In the genomic region with DNA sequence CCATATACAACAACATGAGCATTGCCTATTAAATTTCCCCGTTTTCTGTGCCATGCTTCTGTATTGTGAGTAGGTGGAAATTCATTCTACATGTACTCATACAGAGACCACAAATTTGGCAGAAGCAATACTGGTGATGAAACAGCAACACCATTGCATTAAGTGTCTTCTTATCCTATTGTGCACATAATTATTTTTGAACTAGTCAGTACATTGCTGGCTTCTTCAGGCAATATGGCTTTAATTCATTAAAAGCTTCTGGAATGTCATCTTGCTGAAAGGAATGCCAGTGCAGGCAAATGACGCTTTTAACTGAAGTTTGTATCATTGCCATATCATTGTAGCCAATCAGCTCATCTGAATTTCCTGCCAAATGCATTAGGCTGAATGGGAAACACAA, we compare ENCODE assay signal across 17 cellular contexts.
A peak's percentile ranks its signal among the peaks of the same experiment; 100 is the strongest.
DNase-seq lines count a peak whose midpoint lies in the region; ATAC-seq and TF ChIP-seq lines count a peak whose summit lies in the region.
"Had no signal": no experiment of that assay in that cellular context is flagged by ENCODE, and none has a peak within 500 bp of the region (broad histone marks: within the 10 kb centered on the region; RNA-seq: fewer than 3 reads in every experiment).

No MANE protein-coding gene starts in this region.

- CTCF ChIA-PET in BJ (lab: Yijun Ruan, JAX): interaction anchor here (0.6 kb wide), 1 partner anchor 80 kb away, joined by 4 read pairs; no protein-coding TSS in a partner anchor

- H3K36me3 ChIP-seq in BJ (ENCODE audit: control insufficient read depth, insufficient read depth, low read length): no peaks in the 10 kb centered on the region; the same call in 1 of the 2 replicates

- POLR2A ChIA-PET in BJ (lab: Charles Lee): interaction anchor here (0.6 to 0.7 kb wide), 2 partner anchors 11 to 122 kb away, joined by 8 to 9 read pairs; no protein-coding TSS in a partner anchor

- DNase-seq in BJ (ENCODE audit: low read depth): peak; percentile 98
- peak; percentile 72 for DNase-seq in M059J (ENCODE audit: low read depth)
- DNase-seq in cardiac fibroblast (ENCODE audit: low read depth in 2 of 2): peak; percentile 71 to 75
- peak; percentile 37 for DNase-seq in kidney tubule cell (ENCODE audit: low spot score)
- no peak for DNase-seq in 8988T
- no peak for DNase-seq in activated CD8-positive, alpha-beta memory T cell treated with anti-CD3 and anti-CD28 coated beads, Interleukin-2, amount 50 U/mL, for 48 hours
- DNase-seq in activated T-cell treated with anti-CD3 and anti-CD28 coated beads, Interleukin-2, amount 50 U/mL, for 4 hours: no peak
- DNase-seq: activated effector memory CD4-positive, alpha-beta T cell treated with Interleukin-2 at 50 U/mL for 16 hours; body of pancreas; DMS79; effector CD4-positive, alpha-beta T cell; H9; mesendoderm; stimulated activated naive CD8-positive, alpha-beta T cell treated with anti-CD3 and anti-CD28 coated beads, Interleukin-15, Interleukin-2, amounts not matched to agents 100 U/mL and 50 U/mL, for 24 hours had no signal

- H3K27me3 ChIP-seq in BJ (ENCODE audit: control insufficient read depth, insufficient read depth, low read length): no peaks in the 10 kb centered on the region
- H3K27me3 ChIP-seq: body of pancreas had no signal

- no peak overlapping the region for H3K4me3 ChIP-seq in BJ (ENCODE audit: low read depth, low read length)
- no peak overlapping the region for H3K4me3 ChIP-seq in cardiac fibroblast (replicated peaks in 1 of 2; ENCODE audit: low read depth in 2 of 2, low read length in 2 of 2)
- H3K4me3 ChIP-seq: body of pancreas, K562, skin epidermis had no signal

- no peak for ATAC-seq in activated T-cell treated with anti-CD3 and anti-CD28 coated beads, Interleukin-2, amount 50 U/mL, for 4 hours
- no peak for ATAC-seq in GM19328 (IDR thresholded peaks at IDR 0.05; ENCODE audit: unreplicated experiment)
- ATAC-seq: body of pancreas; K562; stimulated activated naive CD8-positive, alpha-beta T cell treated with anti-CD3 and anti-CD28 coated beads, Interleukin-15, Interleukin-2, amounts not matched to agents 100 U/mL and 50 U/mL, for 24 hours had no signal

- no peaks in the 10 kb centered on the region for H3K27me3 Mint-ChIP-seq in activated T-cell treated with anti-CD3 and anti-CD28 coated beads, Interleukin-2, amount 50 U/mL, for 4 hours (ENCODE audit: low read depth)

- TF ChIP-seq CTCF in BJ (IDR thresholded peaks at IDR 0.05; ENCODE audit: insufficient read depth, low read depth, low read length) (no peak), cardiac fibroblast (IDR thresholded peaks at IDR 0.05; ENCODE audit: low read depth, low read length) (no peak)

- H3K4me3 Mint-ChIP-seq in activated T-cell treated with anti-CD3 and anti-CD28 coated beads, Interleukin-2, amount 50 U/mL, for 4 hours: no peak overlapping the region
- H3K4me3 Mint-ChIP-seq: H9 had no signal

- H3K4me1 Mint-ChIP-seq in activated T-cell treated with anti-CD3 and anti-CD28 coated beads, Interleukin-2, amount 50 U/mL, for 4 hours (ENCODE audit: low read depth): no peaks in the 10 kb centered on the region

- peaks cover under 1% of the 10 kb centered on the region for H3K36me3 Mint-ChIP-seq in activated T-cell treated with anti-CD3 and anti-CD28 coated beads, Interleukin-2, amount 50 U/mL, for 4 hours (ENCODE audit: insufficient read depth)

- no peaks in the 10 kb centered on the region for H3K9me3 Mint-ChIP-seq in activated T-cell treated with anti-CD3 and anti-CD28 coated beads, Interleukin-2, amount 50 U/mL, for 4 hours
- H3K9me3 Mint-ChIP-seq: H9 had no signal

Comparison
In these comparisons a context has a peak if more than half of its experiments do, and no peak if none do; other contexts are left out.
1. DNase-seq: peak in BJ (single experiment), M059J (single experiment), cardiac fibroblast (2 of 2) and kidney tubule cell (single experiment); none in 8988T (single experiment), activated CD8-positive, alpha-beta memory T cell treated with anti-CD3 and anti-CD28 coated beads, Interleukin-2, amount 50 U/mL, for 48 hours (single experiment) and activated T-cell treated with anti-CD3 and anti-CD28 coated beads, Interleukin-2, amount 50 U/mL, for 4 hours (single experiment).